Comparison of ENCODE assay signal across 22 cellular contexts in genomic region chr6:136084403-136084802, GRCh38.
"Had no signal": no experiment of that assay in that cellular context is flagged by ENCODE, and none has a peak within 500 bp of the region (broad histone marks: within the 10 kb centered on the region; RNA-seq: fewer than 3 reads in every experiment).

No MANE protein-coding gene starts in this region.

- DNase-seq: activated CD4-positive, alpha-beta T cell treated with anti-CD3 and anti-CD28 coated beads for 4 hours; activated CD8-positive, alpha-beta memory T cell treated with anti-CD3 and anti-CD28 coated beads, Interleukin-2, amount 50 U/mL, for 4 hours; activated CD8-positive, alpha-beta T cell treated with anti-CD3 and anti-CD28 coated beads for 36 hours; activated gamma-delta T cell treated with Interleukin-2 at 50 U/mL for 16 hours; activated naive CD4-positive, alpha-beta T cell treated with anti-CD3 and anti-CD28 coated beads, Interleukin-2, amount 10 ng/mL, durations not matched to agents 7 days and 5 days; activated naive CD8-positive, alpha-beta T cell treated with anti-CD3 and anti-CD28 coated beads for 36 hours; activated T-cell treated with anti-CD3 and anti-CD28 coated beads, Interleukin-2, amount 50 U/mL, for 72 hours; caudate nucleus; KG1; NCI-H1092 treated with DMSO at 0.1 percent for 48 hours; NCI-H1417 treated with DMSO at 0.1 percent for 48 hours; NCI-H1694; NCI-H2029; NCI-H2107; NCI-H2171 treated with DMSO at 0.1 percent for 48 hours; NCI-H446; NCI-H524; SIG-M5; T-helper 1 cell had no signal

- H3K4me1 Mint-ChIP-seq: activated naive CD4-positive, alpha-beta T cell treated with anti-CD3 and anti-CD28 coated beads, Interleukin-2, amount 10 ng/mL, durations not matched to agents 7 days and 5 days; activated naive CD8-positive, alpha-beta T cell treated with anti-CD3 and anti-CD28 coated beads for 36 hours; IgD-negative memory B cell had no signal

- H3K36me3 Mint-ChIP-seq: activated naive CD4-positive, alpha-beta T cell treated with anti-CD3 and anti-CD28 coated beads, Interleukin-2, amount 10 ng/mL, durations not matched to agents 7 days and 5 days; activated naive CD8-positive, alpha-beta T cell treated with anti-CD3 and anti-CD28 coated beads for 36 hours; IgD-negative memory B cell had no signal

- H3K27me3 Mint-ChIP-seq: activated CD8-positive, alpha-beta T cell treated with anti-CD3 and anti-CD28 coated beads for 36 hours; activated naive CD4-positive, alpha-beta T cell treated with anti-CD3 and anti-CD28 coated beads, Interleukin-2, amount 10 ng/mL, durations not matched to agents 7 days and 5 days; activated naive CD8-positive, alpha-beta T cell treated with anti-CD3 and anti-CD28 coated beads for 36 hours; IgD-negative memory B cell had no signal

- H3K4me3 Mint-ChIP-seq: activated CD8-positive, alpha-beta T cell treated with anti-CD3 and anti-CD28 coated beads for 36 hours; activated naive CD4-positive, alpha-beta T cell treated with anti-CD3 and anti-CD28 coated beads, Interleukin-2, amount 10 ng/mL, durations not matched to agents 7 days and 5 days; activated naive CD8-positive, alpha-beta T cell treated with anti-CD3 and anti-CD28 coated beads for 36 hours; activated T-cell treated with anti-CD3 and anti-CD28 coated beads, Interleukin-2, amount 50 U/mL, for 72 hours; IgD-negative memory B cell had no signal

- H3K27ac Mint-ChIP-seq: activated CD8-positive, alpha-beta T cell treated with anti-CD3 and anti-CD28 coated beads for 36 hours; activated naive CD4-positive, alpha-beta T cell treated with anti-CD3 and anti-CD28 coated beads, Interleukin-2, amount 10 ng/mL, durations not matched to agents 7 days and 5 days; activated naive CD8-positive, alpha-beta T cell treated with anti-CD3 and anti-CD28 coated beads for 36 hours; activated T-cell treated with anti-CD3 and anti-CD28 coated beads, Interleukin-2, amount 50 U/mL, for 72 hours; activated T-helper 2 cell treated with anti-CD3 and anti-CD28 coated beads, Interferon-gamma antibody, Interleukin-2, Interleukin-4, amounts not matched to agents 10 μg/mL and 5 μg/mL and 100 μg/mL, durations not matched to agents 14 hours and 24 hours and 36 hours; IgD-negative memory B cell had no signal

- H3K9me3 Mint-ChIP-seq: activated CD8-positive, alpha-beta T cell treated with anti-CD3 and anti-CD28 coated beads for 36 hours; activated naive CD4-positive, alpha-beta T cell treated with anti-CD3 and anti-CD28 coated beads, Interleukin-2, amount 10 ng/mL, durations not matched to agents 7 days and 5 days; activated naive CD8-positive, alpha-beta T cell treated with anti-CD3 and anti-CD28 coated beads for 36 hours; activated T-cell treated with anti-CD3 and anti-CD28 coated beads, Interleukin-2, amount 50 U/mL, for 72 hours; activated T-helper 2 cell treated with anti-CD3 and anti-CD28 coated beads, Interferon-gamma antibody, Interleukin-2, Interleukin-4, amounts not matched to agents 10 μg/mL and 5 μg/mL and 100 μg/mL, durations not matched to agents 14 hours and 24 hours and 36 hours; IgD-negative memory B cell had no signal

- H3K27ac ChIP-seq: VCaP had no signal

- ATAC-seq: activated CD8-positive, alpha-beta T cell treated with anti-CD3 and anti-CD28 coated beads for 36 hours; activated T-cell treated with anti-CD3 and anti-CD28 coated beads, Interleukin-2, amount 50 U/mL, for 72 hours had no signal
